27 cellular contexts compared by ENCODE assay signal in the genomic region with DNA sequence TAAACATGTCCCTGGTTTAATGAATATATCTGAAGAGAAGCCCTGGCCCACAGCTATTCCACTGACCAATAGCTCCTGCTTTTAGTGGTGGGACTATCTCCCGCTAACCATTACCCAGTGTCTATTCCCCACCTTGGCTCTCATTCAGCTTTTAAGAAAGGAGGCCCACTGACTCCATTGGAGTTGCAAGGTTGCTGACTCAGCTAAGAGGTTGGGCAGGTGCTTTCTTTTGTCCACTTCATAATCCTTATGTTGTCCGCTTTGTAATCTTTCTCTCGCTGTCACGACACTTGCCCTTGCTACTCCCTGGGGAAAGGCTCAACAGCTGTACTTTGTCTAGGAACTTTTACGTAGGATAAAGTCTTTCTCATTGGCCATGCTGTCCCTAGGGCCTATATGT.
DNase-seq lines count a peak whose midpoint lies in the region; ATAC-seq, FAIRE-seq and TF ChIP-seq lines count a peak whose summit lies in the region.
"Had no signal": no experiment of that assay in that cellular context is flagged by ENCODE, and none has a peak within 500 bp of the region (broad histone marks: within the 10 kb centered on the region; RNA-seq: fewer than 3 reads in every experiment).

No MANE protein-coding gene starts in this region.

- H3K27me3 Mint-ChIP-seq in endothelial cell (ENCODE audit: unreplicated experiment) (peaks cover 8% of the 10 kb centered on the region), neural progenitor cell (ENCODE audit: insufficient read depth, low read depth) (no peaks in the 10 kb centered on the region)
- peaks cover 9% of the 10 kb centered on the region for H3K27me3 Mint-ChIP-seq in activated T-helper 2 cell treated with anti-CD3 and anti-CD28 coated beads, Interferon-gamma antibody, Interleukin-2, Interleukin-4, amounts not matched to agents 10 μg/mL and 5 μg/mL and 100 μg/mL, durations not matched to agents 14 hours and 24 hours and 36 hours (ENCODE audit: low read depth)

- no peak overlapping the region for H3K9ac ChIP-seq in HepG2 (ENCODE audit: insufficient read depth, low read depth, low read length)
- H3K9ac ChIP-seq in IMR-90 (ENCODE audit: low read depth, low read length), result no peak overlapping the region
- H3K9ac ChIP-seq in neural progenitor cell, result no peak overlapping the region
- H3K9ac ChIP-seq: BLaER1 had no signal

- H3K79me2 ChIP-seq in HepG2 (ENCODE audit: insufficient read depth, low read length), result no peaks in the 10 kb centered on the region
- no peaks in the 10 kb centered on the region for H3K79me2 ChIP-seq in neural progenitor cell (ENCODE audit: low read depth)

- no peaks in the 10 kb centered on the region for H3K79me1 ChIP-seq in IMR-90 (ENCODE audit: low read depth in 1 of 2, low read length in 2 of 2)

- H3K36me3 Mint-ChIP-seq in endothelial cell (ENCODE audit: low read depth, unreplicated experiment) (peaks cover 55% of the 10 kb centered on the region), neural progenitor cell (no peaks in the 10 kb centered on the region)
- no peaks in the 10 kb centered on the region for H3K36me3 Mint-ChIP-seq in activated T-helper 2 cell treated with anti-CD3 and anti-CD28 coated beads, Interferon-gamma antibody, Interleukin-2, Interleukin-4, amounts not matched to agents 10 μg/mL and 5 μg/mL and 100 μg/mL, durations not matched to agents 14 hours and 24 hours and 36 hours (ENCODE audit: low read depth)
- H3K36me3 Mint-ChIP-seq: CD14-positive monocyte had no signal

- no peak overlapping the region for H3K4me2 ChIP-seq in HepG2 (ENCODE audit: low read depth, low read length)
- no peak overlapping the region for H3K4me2 ChIP-seq in IMR-90 (ENCODE audit: low read depth, low read length)
- no peak overlapping the region for H3K4me2 ChIP-seq in neural progenitor cell
- H3K4me2 ChIP-seq: BLaER1 had no signal

- WGBS in HepG2 (ENCODE audit: low lambda C conversion rate), result 72% methylated on average over 5 of the region's 5 CpGs
- 78% methylated on average over 5 of the region's 5 CpGs for WGBS in right lobe of liver (ENCODE audit: insufficient coverage, low coverage, low lambda C conversion rate, missing lambda C conversion rate)
- 79% methylated on average over 3 of the region's 5 CpGs; no CpG with 5 or more reads in 1 of the 2 experiments for WGBS in IMR-90 (ENCODE audit: extremely low coverage in 2 of 2, insufficient read length in 1 of 2), 2 experiments

- H3K9me3 Mint-ChIP-seq in endothelial cell (ENCODE audit: unreplicated experiment) (peaks cover 29% of the 10 kb centered on the region), neural progenitor cell (peaks cover 26% of the 10 kb centered on the region)
- peaks cover 21% of the 10 kb centered on the region for H3K9me3 Mint-ChIP-seq in activated T-helper 2 cell treated with anti-CD3 and anti-CD28 coated beads, Interferon-gamma antibody, Interleukin-2, Interleukin-4, amounts not matched to agents 10 μg/mL and 5 μg/mL and 100 μg/mL, durations not matched to agents 14 hours and 24 hours and 36 hours

- no peak overlapping the region for H2AK5ac ChIP-seq in IMR-90 (ENCODE audit: low read depth, low read length)

- H2AK9ac ChIP-seq in IMR-90 (replicated peaks; ENCODE audit: low read depth, low read length, poor library complexity), result no peak overlapping the region

- H2BK15ac ChIP-seq in IMR-90 (ENCODE audit: low read depth, low read length), result no peak overlapping the region

- H4K20me1 ChIP-seq in HepG2 (ENCODE audit: insufficient read depth, low read length), result no peaks in the 10 kb centered on the region
- no peaks in the 10 kb centered on the region for H4K20me1 ChIP-seq in IMR-90 (ENCODE audit: insufficient read depth, low read length)
- H4K20me1 ChIP-seq in neural progenitor cell (ENCODE audit: low read depth), result no peaks in the 10 kb centered on the region
- H4K20me1 ChIP-seq: BLaER1 had no signal

- dilution Hi-C loops in IMR-90 (cut with HindIII; ENCODE audit: low sequenced_read_pairs, unreplicated experiment), result no loop called here

- intact Hi-C loops in HepG2 (cut with micrococcal nuclease; ENCODE audit: unreplicated experiment) (no loop called here), right lobe of liver (cut with DNase I) (no loop called here), IMR-90 (cut with micrococcal nuclease) (no loop called here)
- intact Hi-C loops in activated T-helper 2 cell treated with anti-CD3 and anti-CD28 coated beads, Interferon-gamma antibody, Interleukin-2, Interleukin-4, amounts not matched to agents 10 μg/mL and 5 μg/mL and 100 μg/mL, durations not matched to agents 14 hours and 24 hours and 36 hours (cut with micrococcal nuclease), result no loop called here

- H3K36me3 ChIP-seq in HepG2 (replicated peaks in 1 of 2; ENCODE audit: control insufficient read depth in 1 of 2, insufficient read depth in 2 of 2, low read length in 2 of 2) (no peaks in the 10 kb centered on the region), right lobe of liver (no peaks in the 10 kb centered on the region), IMR-90 (ENCODE audit: control insufficient read depth, insufficient read depth, low read length) (no peaks in the 10 kb centered on the region), neural progenitor cell (no peaks in the 10 kb centered on the region)
- H3K36me3 ChIP-seq: BE2C, BLaER1 had no signal

- H3K27ac Mint-ChIP-seq in endothelial cell (ENCODE audit: unreplicated experiment) (no peak overlapping the region), neural progenitor cell (no peak overlapping the region)
- H3K27ac Mint-ChIP-seq in activated T-helper 2 cell treated with anti-CD3 and anti-CD28 coated beads, Interferon-gamma antibody, Interleukin-2, Interleukin-4, amounts not matched to agents 10 μg/mL and 5 μg/mL and 100 μg/mL, durations not matched to agents 14 hours and 24 hours and 36 hours, result no peak overlapping the region
- H3K27ac Mint-ChIP-seq: CD14-positive monocyte; CD4-positive, alpha-beta memory T cell; CD4-positive, CD25-positive, alpha-beta regulatory T cell; CD8-positive, alpha-beta memory T cell had no signal

- TF ChIP-seq RAD21 in HepG2 (CRISPR knock-in tag; IDR thresholded peaks at IDR 0.05) (no peak), IMR-90 (IDR thresholded peaks at IDR 0.05; ENCODE audit: low read length) (no peak)

- H3K4me3 ChIP-seq in HepG2 (replicated peaks in 1 of 3; ENCODE audit: insufficient read depth in 1 of 3, low read depth in 2 of 3, low read length in 3 of 3), result no peak overlapping the region
- H3K4me3 ChIP-seq in right lobe of liver, result no peak overlapping the region
- H3K4me3 ChIP-seq in IMR-90 (ENCODE audit: insufficient read depth, low read depth, low read length), result no peak overlapping the region
- H3K4me3 ChIP-seq in neural progenitor cell, result no peak overlapping the region
- H3K4me3 ChIP-seq: BLaER1, GM12878 had no signal

- H3K56ac ChIP-seq in IMR-90 (ENCODE audit: extremely low read depth, insufficient read depth, low read length), result no peak overlapping the region

- H3K4me1 Mint-ChIP-seq in endothelial cell (ENCODE audit: unreplicated experiment) (peaks cover 21% of the 10 kb centered on the region), neural progenitor cell (no peaks in the 10 kb centered on the region)
- no peaks in the 10 kb centered on the region for H3K4me1 Mint-ChIP-seq in activated T-helper 2 cell treated with anti-CD3 and anti-CD28 coated beads, Interferon-gamma antibody, Interleukin-2, Interleukin-4, amounts not matched to agents 10 μg/mL and 5 μg/mL and 100 μg/mL, durations not matched to agents 14 hours and 24 hours and 36 hours (ENCODE audit: low read depth)
- H3K4me1 Mint-ChIP-seq: CD14-positive monocyte; CD4-positive, alpha-beta memory T cell; CD4-positive, CD25-positive, alpha-beta regulatory T cell; CD8-positive, alpha-beta memory T cell had no signal

- no peak overlapping the region for H4K91ac ChIP-seq in IMR-90 (ENCODE audit: insufficient read depth, low read depth, low read length)

- in situ Hi-C loops in HepG2 (cut with HindIII; ENCODE audit: extremely low pct_ligation_motif_present, low pct_unique_long_range_greater_than_20kb) (no loop called here), IMR-90 (cut with MboI; ENCODE audit: low sequenced_read_pairs) (no loop called here)

- POLR2A ChIA-PET in HepG2 (lab: Yijun Ruan, JAX) (no interaction called here), IMR-90 (lab: Charles Lee; ENCODE audit: unreplicated experiment) (no interaction called here)

- H4K5ac ChIP-seq in IMR-90 (ENCODE audit: low read depth, low read length), result no peak overlapping the region

- H3K27ac ChIP-seq in HepG2 (ENCODE audit: extremely low read length, insufficient read depth, low read length) (no peak overlapping the region), right lobe of liver (no peak overlapping the region), IMR-90 (ENCODE audit: insufficient read depth, low read length) (no peak overlapping the region), neural progenitor cell (no peak overlapping the region)
- H3K27ac ChIP-seq: 22Rv1, BLaER1 had no signal

- no peak for TF ChIP-seq EP300 in HepG2 (IDR thresholded peaks at IDR 0.05; ENCODE audit: low read depth in 2 of 2, low read length in 2 of 2)
- no peak for TF ChIP-seq EP300 in HepG2 (CRISPR knock-in tag; IDR thresholded peaks at IDR 0.05; ENCODE audit: borderline replicate concordance)

- no peak overlapping the region for H3K14ac ChIP-seq in IMR-90 (replicated peaks; ENCODE audit: low read depth, low read length)

- no peak overlapping the region for H3K18ac ChIP-seq in IMR-90 (ENCODE audit: low read depth, low read length)

- no peak overlapping the region for H4K8ac ChIP-seq in IMR-90 (ENCODE audit: low read depth in 2 of 2, low read length in 2 of 2)

- no peak for ATAC-seq in HepG2
- ATAC-seq in right lobe of liver, result no peak
- no peak for ATAC-seq in IMR-90 (ENCODE audit: low read depth)
- ATAC-seq: GM12878 had no signal

- H3K9me3 ChIP-seq in HepG2 (ENCODE audit: low read length) (peaks cover 4% of the 10 kb centered on the region), right lobe of liver (no peaks in the 10 kb centered on the region), IMR-90 (ENCODE audit: control insufficient read depth, insufficient read depth, low read length) (peaks cover 4% of the 10 kb centered on the region; the same call in 1 of the 2 replicates), neural progenitor cell (ENCODE audit: low read depth) (no peaks in the 10 kb centered on the region)
- H3K9me3 ChIP-seq: BE2C had no signal

- no peak overlapping the region for H3K4ac ChIP-seq in IMR-90 (ENCODE audit: low read depth, low read length)

- CTCF ChIA-PET in HepG2 (lab: Yijun Ruan, JAX; ENCODE audit: low intra/inter-chr PET ratio, low total read pairs), result no interaction called here
- CTCF ChIA-PET in IMR-90 (lab: Yijun Ruan, JAX), result no interaction called here

- TF ChIP-seq CTCF in HepG2 (CRISPR knock-in tag; IDR thresholded peaks at IDR 0.05) (no peak), right lobe of liver (IDR thresholded peaks at IDR 0.05) (no peak), IMR-90 (conservative IDR thresholded peaks at IDR 0.05; ENCODE audit: low read depth, low read length) (no peak), endothelial cell (IDR thresholded peaks at IDR 0.05; ENCODE audit: unreplicated experiment) (no peak), neural progenitor cell (IDR thresholded peaks at IDR 0.05) (no peak)

- H2BK120ac ChIP-seq in IMR-90 (ENCODE audit: low read depth, low read length), result no peak overlapping the region

- H3K4me1 ChIP-seq in HepG2 (ENCODE audit: insufficient read depth, low read length), result no peaks in the 10 kb centered on the region
- no peaks in the 10 kb centered on the region for H3K4me1 ChIP-seq in right lobe of liver
- no peaks in the 10 kb centered on the region for H3K4me1 ChIP-seq in IMR-90 (ENCODE audit: control insufficient read depth, insufficient read depth, low read length)
- no peaks in the 10 kb centered on the region for H3K4me1 ChIP-seq in neural progenitor cell
- H3K4me1 ChIP-seq: BE2C, BLaER1 had no signal

- no peak overlapping the region for H2BK5ac ChIP-seq in IMR-90 (ENCODE audit: low read depth, low read length, poor library complexity, severe bottlenecking)

- no peaks in the 10 kb centered on the region for H3F3A ChIP-seq in neural progenitor cell (ENCODE audit: low read depth)

- H3K4me3 Mint-ChIP-seq in endothelial cell (ENCODE audit: unreplicated experiment) (peak overlapping the region; percentile 23), neural progenitor cell (no peak overlapping the region)
- no peak overlapping the region for H3K4me3 Mint-ChIP-seq in activated T-helper 2 cell treated with anti-CD3 and anti-CD28 coated beads, Interferon-gamma antibody, Interleukin-2, Interleukin-4, amounts not matched to agents 10 μg/mL and 5 μg/mL and 100 μg/mL, durations not matched to agents 14 hours and 24 hours and 36 hours (ENCODE audit: low read depth)
- H3K4me3 Mint-ChIP-seq: CD14-positive monocyte; CD4-positive, alpha-beta memory T cell; CD4-positive, CD25-positive, alpha-beta regulatory T cell; CD8-positive, alpha-beta memory T cell had no signal

- H3K27me3 ChIP-seq in HepG2 (ENCODE audit: control insufficient read depth in 1 of 2, insufficient read depth in 2 of 2, low read length in 2 of 2), result no peaks in the 10 kb centered on the region
- no peaks in the 10 kb centered on the region for H3K27me3 ChIP-seq in right lobe of liver
- H3K27me3 ChIP-seq in IMR-90 (ENCODE audit: control insufficient read depth, insufficient read depth, low read length), result no peaks in the 10 kb centered on the region
- H3K27me3 ChIP-seq in neural progenitor cell, result no peaks in the 10 kb centered on the region
- H3K27me3 ChIP-seq: BE2C, BLaER1 had no signal

- no peak overlapping the region for H2BK20ac ChIP-seq in IMR-90 (ENCODE audit: low read depth, low read length)

- H3K9me1 ChIP-seq in IMR-90 (ENCODE audit: insufficient read depth, low read length), result no peaks in the 10 kb centered on the region

- DNase-seq in HepG2 (ENCODE audit: low spot score) (no peak), right lobe of liver (no peak), IMR-90 (no peak), endothelial cell (ENCODE audit: low spot score) (no peak), neural progenitor cell (ENCODE audit: low spot score) (no peak), activated T-cell treated with anti-CD3 and anti-CD28 coated beads for 4 hours (no peak)
- DNase-seq in activated T-helper 2 cell treated with anti-CD3 and anti-CD28 coated beads, Interferon-gamma antibody, Interleukin-2, Interleukin-4, amounts not matched to agents 10 μg/mL and 5 μg/mL and 100 μg/mL, durations not matched to agents 14 hours and 24 hours and 36 hours (ENCODE audit: low spot score), result no peak
- DNase-seq: ACHN; BE2C; C1 segment of cervical spinal cord; CD4-positive, alpha-beta memory T cell; CD4-positive, CD25-positive, alpha-beta regulatory T cell; CD8-positive, alpha-beta memory T cell; COR-L47; DMS 273 treated with DMSO at 0.1 percent for 48 hours; DMS153; DMS53; DMS79; DND-41; EL; GDM1 had no signal

- BruUV-seq in HepG2 (replicated peaks; lab: Mats Ljungman, UMichigan) (no TSS peak), IMR-90 (replicated peaks; lab: Mats Ljungman, UMichigan) (no TSS peak)

- H2AFZ ChIP-seq in HepG2 (ENCODE audit: low read length) (no peak overlapping the region), IMR-90 (replicated peaks; ENCODE audit: low read length, poor library complexity) (no peak overlapping the region), neural progenitor cell (replicated peaks) (no peak overlapping the region)

- no peak overlapping the region for H3K23ac ChIP-seq in IMR-90 (ENCODE audit: low read depth, low read length)

- no peak for FAIRE-seq in HepG2 (lab: Jason Lieb, UNC)
- FAIRE-seq: GM12878, GM12892, GM18507 had no signal

- TF ChIP-seq POLR2A in HepG2 (IDR thresholded peaks at IDR 0.05; ENCODE audit: insufficient read depth in 1 of 2, low read depth in 2 of 2, low read length in 2 of 2) (no peak), right lobe of liver (IDR thresholded peaks at IDR 0.05) (no peak), IMR-90 (IDR thresholded peaks at IDR 0.05; ENCODE audit: low read depth, low read length) (no peak)
